2 cellular contexts compared by ENCODE assay signal in genomic region chr4:185535818-185536729, GRCh38.
TF ChIP-seq lines count a peak whose summit lies in the region.

No MANE protein-coding gene starts in this region.

TF ChIP-seq in IMR-90, 13 proteins besides CTCF, POLR2A, EP300 and RAD21:
- peak; percentile 74 for TF ChIP-seq BHLHE40 (IDR thresholded peaks at IDR 0.05; ENCODE audit: low read depth, low read length)
- 0 out of 2 replicates have a peak, but pooled peaks have one; percentile 9 for TF ChIP-seq CEBPB (IDR thresholded peaks at IDR 0.05; ENCODE audit: low read depth, low read length)
- no peak for TF ChIP-seq SMC3 (IDR thresholded peaks at IDR 0.05; ENCODE audit: low read depth, low read length)
- no peak for TF ChIP-seq MAFK (IDR thresholded peaks at IDR 0.05; ENCODE audit: low read depth, low read length)

TF ChIP-seq in K562, 482 proteins besides CTCF, POLR2A, EP300 and RAD21:
- 0 out of 2 replicates have a peak, but pooled peaks have one; percentile 3 for TF ChIP-seq CBFA2T3 (IDR thresholded peaks at IDR 0.05)
- TF ChIP-seq DNMT1 (IDR thresholded peaks at IDR 0.05) = no peak
- no peak for TF ChIP-seq JUND (IDR thresholded peaks at IDR 0.05; ENCODE audit: borderline replicate concordance, low read depth, low read length)
- 0 out of 3 replicates have a peak, but pooled peaks have one; percentile 2 for TF ChIP-seq JUND (tag; IDR thresholded peaks at IDR 0.05; ENCODE audit: borderline replicate concordance, low read depth, low read length)
